24 cellular contexts compared by ENCODE assay signal in the genomic region with DNA sequence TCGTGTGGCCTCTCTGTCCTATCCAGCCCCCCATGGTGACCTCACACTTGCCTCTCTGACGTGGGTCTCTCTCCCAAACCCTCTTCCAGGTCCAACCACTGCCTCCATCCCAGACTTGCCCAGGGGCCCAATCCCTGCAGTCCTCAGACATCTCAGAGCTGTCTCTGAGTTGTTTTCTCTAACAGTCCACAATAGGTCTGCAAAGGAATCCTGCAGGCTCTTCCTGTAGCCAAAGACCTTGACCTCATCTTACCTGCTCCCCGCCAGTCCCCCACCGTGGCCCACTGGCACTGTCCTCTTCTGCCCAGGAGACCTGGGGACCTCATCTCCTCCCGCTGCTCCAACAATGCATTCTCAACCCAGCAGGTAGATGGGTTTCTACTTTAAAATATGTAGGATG.
"Had no signal": no experiment of that assay in that cellular context is flagged by ENCODE, and none has a peak within 500 bp of the region (broad histone marks: within the 10 kb centered on the region; RNA-seq: fewer than 3 reads in every experiment).

No MANE protein-coding gene starts in this region.

- H3K9me3 Mint-ChIP-seq: activated CD4-positive, alpha-beta memory T cell treated with anti-CD3 and anti-CD28 coated beads, Interleukin-2, amount 10 ng/mL, durations not matched to agents 7 days and 5 days; activated naive CD4-positive, alpha-beta T cell treated with anti-CD3 and anti-CD28 coated beads, Interleukin-2, amount 10 ng/mL, durations not matched to agents 7 days and 5 days; activated T-cell treated with anti-CD3 and anti-CD28 coated beads, Interleukin-2, amount 50 U/mL, for 4 hours; T-cell had no signal

- H3K4me3 ChIP-seq: ascending aorta, body of pancreas, SK-N-MC had no signal

- H3K4me3 Mint-ChIP-seq: activated CD4-positive, alpha-beta memory T cell treated with anti-CD3 and anti-CD28 coated beads, Interleukin-2, amount 10 ng/mL, durations not matched to agents 7 days and 5 days; activated naive CD4-positive, alpha-beta T cell treated with anti-CD3 and anti-CD28 coated beads, Interleukin-2, amount 10 ng/mL, durations not matched to agents 7 days and 5 days; activated T-cell treated with anti-CD3 and anti-CD28 coated beads, Interleukin-2, amount 50 U/mL, for 4 hours; T-cell had no signal

- H3K4me1 ChIP-seq: ascending aorta had no signal

- H3K27me3 Mint-ChIP-seq: activated CD4-positive, alpha-beta memory T cell treated with anti-CD3 and anti-CD28 coated beads, Interleukin-2, amount 10 ng/mL, durations not matched to agents 7 days and 5 days; T-cell had no signal

- H3K27ac Mint-ChIP-seq: activated CD4-positive, alpha-beta memory T cell treated with anti-CD3 and anti-CD28 coated beads, Interleukin-2, amount 10 ng/mL, durations not matched to agents 7 days and 5 days; activated naive CD4-positive, alpha-beta T cell treated with anti-CD3 and anti-CD28 coated beads, Interleukin-2, amount 10 ng/mL, durations not matched to agents 7 days and 5 days had no signal

- H3K9me3 ChIP-seq: ascending aorta, body of pancreas had no signal

- DNase-seq: activated CD4-positive, alpha-beta memory T cell treated with anti-CD3 and anti-CD28 coated beads, Interleukin-2, amount 10 ng/mL, durations not matched to agents 7 days and 5 days; activated CD4-positive, alpha-beta T cell treated with anti-CD3 and anti-CD28 coated beads, Interleukin-2, amount 50 U/mL, for 1 hour; activated CD4-positive, CD25-positive, alpha-beta regulatory T cell; activated gamma-delta T cell treated with Interleukin-2 at 50 U/mL for 16 hours; activated naive CD4-positive, alpha-beta T cell treated with anti-CD3 and anti-CD28 coated beads, Interleukin-2, amount 10 ng/mL, durations not matched to agents 7 days and 5 days; activated T-cell treated with anti-CD3 and anti-CD28 coated beads, Interleukin-2, amount 50 U/mL, for 4 hours; amniotic stem cell; body of pancreas; MM.1S; NCI-H1105; NCI-H1436; NCI-H1694 treated with DMSO at 0.1 percent for 48 hours; NCI-H2029 treated with DMSO at 0.1 percent for 48 hours; NCI-H345; NCI-H510A; NCI-H526 treated with DMSO at 0.1 percent for 48 hours; NCI-H82; RPMI8226; T-cell had no signal

- H3K27ac ChIP-seq: ascending aorta, body of pancreas, SK-N-MC, VCaP had no signal

- ATAC-seq: activated T-cell treated with anti-CD3 and anti-CD28 coated beads, Interleukin-2, amount 50 U/mL, for 4 hours; body of pancreas; Panc1; Right ventricle myocardium inferior; T-cell had no signal

- H3K27me3 ChIP-seq: ascending aorta, body of pancreas had no signal
